ENCODE assay signal across 17 cellular contexts in genomic region chr1:110086959-110087358, GRCh38. TPM values are rescaled to one million over a fixed set of nuclear protein-coding genes. Genes with fewer than 3 reads are reported as not detected.
DNase-seq lines count a peak whose midpoint lies in the region; ATAC-seq and TF ChIP-seq lines count a peak whose summit lies in the region.
"Had no signal": no experiment of that assay in that cellular context is flagged by ENCODE, and none has a peak within 500 bp of the region (broad histone marks: within the 10 kb centered on the region; RNA-seq: fewer than 3 reads in every experiment).

No MANE protein-coding gene starts in this region.

- H3K9me3 Mint-ChIP-seq in mesothelial cell of epicardium (no peaks in the 10 kb centered on the region), osteocyte (ENCODE audit: unreplicated experiment) (no peaks in the 10 kb centered on the region)
- H3K9me3 Mint-ChIP-seq: H9 had no signal

- no peak overlapping the region for H3K4ac ChIP-seq in IMR-90 (ENCODE audit: low read depth, low read length)

- H3K4me1 Mint-ChIP-seq in mesothelial cell of epicardium (peaks cover 69% of the 10 kb centered on the region), osteocyte (ENCODE audit: unreplicated experiment) (peaks cover 34% of the 10 kb centered on the region)

- no peak overlapping the region for H3K4me2 ChIP-seq in IMR-90 (ENCODE audit: low read depth, low read length)

- peak overlapping the region; percentile 30 for H2AK9ac ChIP-seq in IMR-90 (replicated peaks; ENCODE audit: low read depth, low read length, poor library complexity)

- H3K27me3 Mint-ChIP-seq in mesothelial cell of epicardium (ENCODE audit: low read depth) (peaks cover 12% of the 10 kb centered on the region), osteocyte (ENCODE audit: unreplicated experiment) (peaks cover 57% of the 10 kb centered on the region)

- CTCF ChIA-PET in IMR-90 (lab: Yijun Ruan, JAX), result no interaction called here

- BruUV-seq in IMR-90 (replicated peaks; lab: Mats Ljungman, UMichigan), result no TSS peak

- no peak overlapping the region for H4K5ac ChIP-seq in IMR-90 (ENCODE audit: low read depth, low read length)

- H3K79me1 ChIP-seq in IMR-90 (ENCODE audit: low read depth in 1 of 2, low read length in 2 of 2), result no peaks in the 10 kb centered on the region

- in situ Hi-C loops in IMR-90 (cut with MboI; ENCODE audit: low sequenced_read_pairs), result no loop called here

- H3K18ac ChIP-seq in IMR-90 (ENCODE audit: low read depth, low read length), result no peak overlapping the region

- H3K9me1 ChIP-seq in IMR-90 (ENCODE audit: insufficient read depth, low read length), result no peaks in the 10 kb centered on the region

- DNase-seq in AG10803 (ENCODE audit: low read depth), result peak; percentile 28
- DNase-seq in IMR-90, result no peak
- peak; percentile 60 for DNase-seq in RPMI7951 (ENCODE audit: low read depth)
- no peak for DNase-seq in mesothelial cell of epicardium (ENCODE audit: low spot score in 2 of 2, unreplicated experiment in 2 of 2)
- DNase-seq in osteocyte (ENCODE audit: extremely low spot score, unreplicated experiment), result no peak
- DNase-seq in GOT3 (lab: John Stamatoyannopoulos, UW), result no peak
- no peak for DNase-seq in mesenteric fat pad (ENCODE audit: low spot score)
- DNase-seq: BE2C, H9, Kasumi-1, NCI-H1092, NCI-H1436 treated with DMSO at 0.1 percent for 48 hours, NCI-H1930, NCI-H510A had no signal

- H3K56ac ChIP-seq in IMR-90 (ENCODE audit: extremely low read depth, insufficient read depth, low read length), result no peak overlapping the region

- dilution Hi-C loops in IMR-90 (cut with HindIII; ENCODE audit: low sequenced_read_pairs, unreplicated experiment), result no loop called here

- TF ChIP-seq CTCF in AG10803 (conservative IDR thresholded peaks at IDR 0.05; ENCODE audit: low read length) (no peak), IMR-90 (conservative IDR thresholded peaks at IDR 0.05; ENCODE audit: low read depth, low read length) (no peak), mesothelial cell of epicardium (IDR thresholded peaks at IDR 0.05; ENCODE audit: unreplicated experiment) (no peak), osteocyte (IDR thresholded peaks at IDR 0.05) (no peak)

- no peak overlapping the region for H3K14ac ChIP-seq in IMR-90 (replicated peaks; ENCODE audit: low read depth, low read length)

- WGBS in IMR-90 (ENCODE audit: extremely low coverage in 2 of 2, insufficient read length in 1 of 2), 2 experiments, result no CpG with 5 or more reads among the region's 4 CpGs

- H3K23ac ChIP-seq in IMR-90 (ENCODE audit: low read depth, low read length), result no peak overlapping the region

- H3K27ac ChIP-seq in IMR-90 (ENCODE audit: insufficient read depth, low read length), result no peak overlapping the region

- H3K9me3 ChIP-seq in IMR-90 (ENCODE audit: control insufficient read depth, insufficient read depth, low read length), result peaks cover 9% of the 10 kb centered on the region
- H3K9me3 ChIP-seq: BE2C had no signal

- H2BK120ac ChIP-seq in IMR-90 (ENCODE audit: low read depth, low read length), result no peak overlapping the region

- H3K9ac ChIP-seq in IMR-90 (ENCODE audit: low read depth, low read length), result no peak overlapping the region

- H3K36me3 Mint-ChIP-seq in mesothelial cell of epicardium (peaks cover 8% of the 10 kb centered on the region), osteocyte (ENCODE audit: unreplicated experiment) (no peaks in the 10 kb centered on the region)

- TF ChIP-seq POLR2A in IMR-90 (IDR thresholded peaks at IDR 0.05; ENCODE audit: low read depth, low read length), result no peak

- no peaks in the 10 kb centered on the region for H4K20me1 ChIP-seq in IMR-90 (ENCODE audit: insufficient read depth, low read length)

- no peak overlapping the region for H2AK5ac ChIP-seq in IMR-90 (ENCODE audit: low read depth, low read length)

- no peak for ATAC-seq in IMR-90 (ENCODE audit: low read depth)
- ATAC-seq in HG03521 (IDR thresholded peaks at IDR 0.05; ENCODE audit: unreplicated experiment), result no peak
- ATAC-seq: GM12878, Panc1 had no signal

- H3K4me3 Mint-ChIP-seq in mesothelial cell of epicardium (no peak overlapping the region), osteocyte (ENCODE audit: unreplicated experiment) (no peak overlapping the region)
- H3K4me3 Mint-ChIP-seq: H9 had no signal

- POLR2A ChIA-PET in IMR-90 (lab: Charles Lee; ENCODE audit: unreplicated experiment), result no interaction called here

- H4K91ac ChIP-seq in IMR-90 (ENCODE audit: insufficient read depth, low read depth, low read length), result no peak overlapping the region

- H3K27me3 ChIP-seq in IMR-90 (ENCODE audit: control insufficient read depth, insufficient read depth, low read length), result peaks cover 76% of the 10 kb centered on the region
- H3K27me3 ChIP-seq: BE2C had no signal

- no peak overlapping the region for H4K8ac ChIP-seq in IMR-90 (ENCODE audit: low read depth in 2 of 2, low read length in 2 of 2)

- H2BK15ac ChIP-seq in IMR-90 (ENCODE audit: low read depth, low read length), result no peak overlapping the region

- H2BK20ac ChIP-seq in IMR-90 (ENCODE audit: low read depth, low read length), result no peak overlapping the region

- no peaks in the 10 kb centered on the region; the same call in none of the 2 replicates for H3K4me1 ChIP-seq in IMR-90 (ENCODE audit: control insufficient read depth, insufficient read depth, low read length)

- no peak overlapping the region for H2AFZ ChIP-seq in IMR-90 (replicated peaks; ENCODE audit: low read length, poor library complexity)

- no peaks in the 10 kb centered on the region for H3K36me3 ChIP-seq in IMR-90 (ENCODE audit: control insufficient read depth, insufficient read depth, low read length)
- H3K36me3 ChIP-seq: BE2C had no signal

- TF ChIP-seq RAD21 in IMR-90 (IDR thresholded peaks at IDR 0.05; ENCODE audit: low read length), result no peak

- H3K4me3 ChIP-seq in AG10803 (ENCODE audit: low read length), result no peak overlapping the region
- no peak overlapping the region for H3K4me3 ChIP-seq in IMR-90 (ENCODE audit: insufficient read depth, low read depth, low read length)
- H3K4me3 ChIP-seq: GM12878 had no signal

- no peak overlapping the region for H2BK5ac ChIP-seq in IMR-90 (ENCODE audit: low read depth, low read length, poor library complexity, severe bottlenecking)

- intact Hi-C loops in IMR-90 (cut with micrococcal nuclease), result loop anchor here (2.0 to 5.0 kb wide), 2 partner anchors 20 to 410 kb away; no protein-coding TSS in a partner anchor

- peak overlapping the region; percentile 55 for H3K27ac Mint-ChIP-seq in mesothelial cell of epicardium
- no peak overlapping the region for H3K27ac Mint-ChIP-seq in osteocyte (ENCODE audit: unreplicated experiment)
- H3K27ac Mint-ChIP-seq: H9 had no signal

TF ChIP-seq in IMR-90, 13 proteins besides CTCF, POLR2A, EP300 and RAD21:
- no peak for TF ChIP-seq FOS (IDR thresholded peaks at IDR 0.05; ENCODE audit: low read depth, low read length)
- TF ChIP-seq, protein P1, sequence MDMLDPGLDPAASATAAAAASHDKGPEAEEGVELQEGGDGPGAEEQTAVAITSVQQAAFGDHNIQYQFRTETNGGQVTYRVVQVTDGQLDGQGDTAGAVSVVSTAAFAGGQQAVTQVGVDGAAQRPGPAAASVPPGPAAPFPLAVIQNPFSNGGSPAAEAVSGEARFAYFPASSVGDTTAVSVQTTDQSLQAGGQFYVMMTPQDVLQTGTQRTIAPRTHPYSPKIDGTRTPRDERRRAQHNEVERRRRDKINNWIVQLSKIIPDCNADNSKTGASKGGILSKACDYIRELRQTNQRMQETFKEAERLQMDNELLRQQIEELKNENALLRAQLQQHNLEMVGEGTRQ (IDR thresholded peaks at IDR 0.05; ENCODE audit: low read depth, low read length), result peak; percentile 7; the same call in 1 of the 2 replicates

RNA-seq across cellular contexts. Expression of gene ALX3, which starts 16.5 kb away (rescaled TPM):
- total RNA-seq in IMR-90 (2012; rRNA removed) (not detected in 2 replicates), mesothelial cell of epicardium (127 to 136 TPM (median 132 TPM) in 3 replicates), osteocyte (not detected in 2 replicates), mesenteric fat pad (not detected)
- polyA plus RNA-seq in IMR-90 (2012; rRNA removed), result not detected in 2 replicates
- polyA plus RNA-seq in IMR-90 (2012; cell fraction: cytosol; rRNA removed), result not detected in 2 replicates
- polyA plus RNA-seq in IMR-90 (2012; cell fraction: nucleus; rRNA removed; ENCODE audit: low replicate concordance), result not detected in 2 replicates
- not detected in 2 replicates for total RNA-seq in RPMI7951 (2014; rRNA removed; shearing (Covaris generic))
- total RNA-seq: GM12878, H9 had no signal
- polyA plus RNA-seq: GM12878 had no signal

RNA-seq across cellular contexts. Expression of gene UBL4B, which starts 25.3 kb away (rescaled TPM):
- total RNA-seq in IMR-90 (2012; rRNA removed) (not detected in 2 replicates), mesothelial cell of epicardium (10.2 to 11.7 TPM (median 10.7 TPM) in 3 replicates), osteocyte (not detected in 2 replicates), mesenteric fat pad (not detected)
- not detected in 2 replicates for polyA plus RNA-seq in IMR-90 (2012; rRNA removed)
- polyA plus RNA-seq in IMR-90 (2012; cell fraction: cytosol; rRNA removed), result not detected in 2 replicates
- polyA plus RNA-seq in IMR-90 (2012; cell fraction: nucleus; rRNA removed; ENCODE audit: low replicate concordance), result 0.05 TPM in 1 of 2 replicates, not detected in the other
- total RNA-seq in RPMI7951 (2014; rRNA removed; shearing (Covaris generic)), result 0.24 TPM in 1 of 2 replicates, not detected in the other
- total RNA-seq: H9 had no signal

RNA-seq across cellular contexts. Expression of gene STRIP1, which starts 52.5 kb away (rescaled TPM):
- total RNA-seq in IMR-90 (2012; rRNA removed) (31.4 and 33.5 TPM in 2 replicates), mesothelial cell of epicardium (93.8 to 99.2 TPM (median 96.0 TPM) in 3 replicates), osteocyte (55.7 and 55.8 TPM in 2 replicates), mesenteric fat pad (28.3 TPM)
- 28.6 and 30.4 TPM in 2 replicates for polyA plus RNA-seq in IMR-90 (2012; rRNA removed)
- polyA plus RNA-seq in IMR-90 (2012; cell fraction: cytosol; rRNA removed), result 13.7 and 17.1 TPM in 2 replicates
- polyA plus RNA-seq in IMR-90 (2012; cell fraction: nucleus; rRNA removed; ENCODE audit: low replicate concordance), result 82.7 and 95.7 TPM in 2 replicates
- 25.7 and 27.6 TPM in 2 replicates for total RNA-seq in RPMI7951 (2014; rRNA removed; shearing (Covaris generic))

Comparison
In these comparisons a context has a peak if more than half of its experiments do, and no peak if none do; other contexts are left out.
1. DNase-seq: peak in AG10803 (single experiment) and RPMI7951 (single experiment); none in IMR-90 (single experiment), mesothelial cell of epicardium (0 of 2), osteocyte (single experiment), GOT3 (single experiment) and mesenteric fat pad (single experiment).
2. RNA of gene ALX3, which starts 16.5 kb away (total RNA-seq): 127 to 136 TPM in mesothelial cell of epicardium; not detected in IMR-90, not detected in RPMI7951, not detected in osteocyte and not detected in mesenteric fat pad (single experiment); every median in the first group is over 100 times any median in the second.